In genomic region chr10:102245932-102246251, GRCh38 we compare ENCODE assay signal across 8 cellular contexts. TPM values are rescaled to one million over a fixed set of nuclear protein-coding genes. Genes with fewer than 3 reads are reported as not detected.
DNase-seq lines count a peak whose midpoint lies in the region; ATAC-seq and TF ChIP-seq lines count a peak whose summit lies in the region.

No MANE protein-coding gene starts in this region.

- H3K4me3 ChIP-seq in GM23338 (peak overlapping the region; percentile 64), WI38 (ENCODE audit: low read depth, low read length) (peak overlapping the region; percentile 84), skeletal muscle satellite cell (ENCODE audit: low read length) (peak overlapping the region; percentile 91)

- H3K27me3 Mint-ChIP-seq in GM23338 (ENCODE audit: insufficient read depth, low read depth, poor library complexity), result peaks cover 28% of the 10 kb centered on the region
- peaks cover 23% of the 10 kb centered on the region for H3K27me3 Mint-ChIP-seq in glutamatergic neuron (ENCODE audit: unreplicated experiment)

- TF ChIP-seq CTCF in GM23338 (conservative IDR thresholded peaks at IDR 0.05; ENCODE audit: low read depth in 2 of 2), result no peak
- no peak for TF ChIP-seq CTCF in WI38 (IDR thresholded peaks at IDR 0.05; ENCODE audit: low read depth, low read length)
- no peak for TF ChIP-seq CTCF in glutamatergic neuron (IDR thresholded peaks at IDR 0.05; ENCODE audit: partially characterized antibody, unreplicated experiment)

- H3K4me1 Mint-ChIP-seq in GM23338, result peaks cover 23% of the 10 kb centered on the region
- H3K4me1 Mint-ChIP-seq in glutamatergic neuron (ENCODE audit: low read depth, unreplicated experiment), result peaks cover 29% of the 10 kb centered on the region

- peaks cover 52% of the 10 kb centered on the region for H3K79me2 ChIP-seq in GM23338 (replicated peaks; ENCODE audit: insufficient read depth)

- H3K9me3 Mint-ChIP-seq in GM23338 (no peaks in the 10 kb centered on the region; the same call in 2 of the 3 replicates), glutamatergic neuron (ENCODE audit: unreplicated experiment) (peaks cover 6% of the 10 kb centered on the region)

- DNase-seq in GM23338 (ENCODE audit: low spot score) (no peak), glutamatergic neuron (no peak), NCI-H1417 (lab: John Stamatoyannopoulos, UW) (no peak)
- no peak for DNase-seq in stimulated activated CD4-positive, alpha-beta T cell treated with anti-CD3 and anti-CD28 coated beads, Interleukin-12 subunit alpha, Interleukin-12 subunit beta, amount 100 ng/mL, for 4 hours

- H3K36me3 ChIP-seq in GM23338 (ENCODE audit: insufficient read depth), result no peaks in the 10 kb centered on the region
- no peaks in the 10 kb centered on the region for H3K36me3 ChIP-seq in skeletal muscle satellite cell (ENCODE audit: insufficient read depth, low read length)

- peaks cover 40% of the 10 kb centered on the region for H4K20me1 ChIP-seq in GM23338 (replicated peaks; ENCODE audit: insufficient read depth)

- H3F3A ChIP-seq in GM23338 (replicated peaks; ENCODE audit: low read depth), result no peaks in the 10 kb centered on the region

- peak overlapping the region; percentile 90 for H3K9ac ChIP-seq in skeletal muscle satellite cell (ENCODE audit: low read depth, low read length)

- H3K4me1 ChIP-seq in GM23338 (ENCODE audit: insufficient read depth), result peaks cover 15% of the 10 kb centered on the region
- H3K4me1 ChIP-seq in skeletal muscle satellite cell (ENCODE audit: control insufficient read depth, insufficient read depth, low read length), result peaks cover 51% of the 10 kb centered on the region

- no peaks in the 10 kb centered on the region for H3K9me3 ChIP-seq in skeletal muscle satellite cell (replicated peaks; ENCODE audit: low read length)

- H3K36me3 Mint-ChIP-seq in GM23338 (ENCODE audit: low read depth) (no peaks in the 10 kb centered on the region; the same call in 1 of the 3 replicates), glutamatergic neuron (ENCODE audit: unreplicated experiment) (peaks cover 5% of the 10 kb centered on the region)

- H2AFZ ChIP-seq in GM23338, result peak overlapping the region; percentile 11

- ATAC-seq in GM23338 (no peak), GM21825 (IDR thresholded peaks at IDR 0.05; ENCODE audit: unreplicated experiment) (no peak), GM21390 (IDR thresholded peaks at IDR 0.05; ENCODE audit: unreplicated experiment) (no peak)

- H3K4me2 ChIP-seq in GM23338, result peak overlapping the region; percentile 100
- peak overlapping the region; percentile 90 for H3K4me2 ChIP-seq in skeletal muscle satellite cell (ENCODE audit: low read length)

- H3K4me3 Mint-ChIP-seq in GM23338 (peak overlapping the region; percentile 94), glutamatergic neuron (ENCODE audit: unreplicated experiment) (peak overlapping the region; percentile 100)

- H3K27ac Mint-ChIP-seq in GM23338 (peak overlapping the region; percentile 43; the same call in 1 of the 2 replicates), glutamatergic neuron (ENCODE audit: unreplicated experiment) (peak overlapping the region; percentile 96)

- no peak overlapping the region for H3K27ac ChIP-seq in GM23338 (ENCODE audit: low read depth)

- H3K9me2 ChIP-seq in GM23338 (ENCODE audit: insufficient read depth), result no peaks in the 10 kb centered on the region

- H3K27me3 ChIP-seq in GM23338 (ENCODE audit: insufficient read depth) (peaks cover 32% of the 10 kb centered on the region), skeletal muscle satellite cell (ENCODE audit: control insufficient read depth, insufficient read depth, low read length) (no peaks in the 10 kb centered on the region)

TF ChIP-seq in GM23338, 12 proteins besides CTCF, POLR2A, EP300 and RAD21 (continues in another document):
- TF ChIP-seq ZNF114 (CRISPR knock-in tag; IDR thresholded peaks at IDR 0.05) (no peak), ZNF462 (CRISPR knock-in tag; IDR thresholded peaks at IDR 0.05) (no peak), EZH2 (IDR thresholded peaks at IDR 0.05; ENCODE audit: low read depth, unreplicated experiment) (no peak), EZH2phosphoT487 (IDR thresholded peaks at IDR 0.05; ENCODE audit: unreplicated experiment) (no peak), STAT1 (IDR thresholded peaks at IDR 0.05; ENCODE audit: unreplicated experiment) (no peak), NANOG (IDR thresholded peaks at IDR 0.05; ENCODE audit: borderline replicate concordance) (no peak), CREB1 (CRISPR knock-in tag; IDR thresholded peaks at IDR 0.05; ENCODE audit: low read depth) (no peak), POLR2AphosphoS5 (IDR thresholded peaks at IDR 0.05; ENCODE audit: low read depth) (no peak)

RNA-seq across cellular contexts. Expression of gene GBF1, which starts 0.6 kb away (rescaled TPM):
- total RNA-seq in GM23338 (2014; rRNA removed; shearing (Covaris generic)), result 27.2 and 32.6 TPM in 2 replicates
- polyA plus RNA-seq in GM23338 (2016; fragmentation: Nextera tagmentation; extraction: Ambion mirVana), result 6.5 and 7.5 TPM in 2 replicates
- 71.6 TPM for total RNA-seq in glutamatergic neuron (ENCODE audit: unreplicated experiment)
- total RNA-seq in skeletal muscle satellite cell (2012; rRNA removed), result 36.9 and 39.0 TPM in 2 replicates

RNA-seq across cellular contexts. Expression of gene PITX3, which starts 4.6 kb away (rescaled TPM):
- total RNA-seq in GM23338 (2014; rRNA removed; shearing (Covaris generic)), result 1.5 TPM in 1 of 2 replicates, not detected in the other
- polyA plus RNA-seq in GM23338 (2016; fragmentation: Nextera tagmentation; extraction: Ambion mirVana), result 0.34 and 1.5 TPM in 2 replicates
- total RNA-seq in glutamatergic neuron (ENCODE audit: unreplicated experiment), result not detected
- 0.25 and 0.87 TPM in 2 replicates for total RNA-seq in skeletal muscle satellite cell (2012; rRNA removed)

RNA-seq across cellular contexts. Expression of gene ELOVL3, which starts 19.8 kb away (rescaled TPM):
- 0.59 TPM in 1 of 2 replicates, not detected in the other for total RNA-seq in GM23338 (2014; rRNA removed; shearing (Covaris generic))
- 0.31 TPM in 1 of 2 replicates, not detected in the other for polyA plus RNA-seq in GM23338 (2016; fragmentation: Nextera tagmentation; extraction: Ambion mirVana)
- total RNA-seq in glutamatergic neuron (ENCODE audit: unreplicated experiment), result not detected
- 0.76 and 0.87 TPM in 2 replicates for total RNA-seq in skeletal muscle satellite cell (2012; rRNA removed)
